In genomic region chr12:48441122-48441521, GRCh38 we compare ENCODE assay signal across 30 cellular contexts. TPM values are rescaled to one million over a fixed set of nuclear protein-coding genes. Genes with fewer than 3 reads are reported as not detected.
"Had no signal": no experiment of that assay in that cellular context is flagged by ENCODE, and none has a peak within 500 bp of the region (broad histone marks: within the 10 kb centered on the region; RNA-seq: fewer than 3 reads in every experiment).

No MANE protein-coding gene starts in this region.

- ATAC-seq: naive thymus-derived CD4-positive, alpha-beta T cell; sciatic nerve; stimulated activated effector memory CD8-positive, alpha-beta T cell treated with anti-CD3 and anti-CD28 coated beads, Interleukin-12 subunit alpha, Interleukin-12 subunit beta, amount 100 ng/mL, for 72 hours; T-helper 17 cell had no signal

- H3K4me1 ChIP-seq: uterus had no signal

- H3K27ac ChIP-seq: skin epidermis, thoracic aorta, uterus had no signal

- H3K9me3 ChIP-seq: thoracic aorta, uterus had no signal

- H3K4me3 ChIP-seq: skin epidermis, thoracic aorta, uterus had no signal

- H3K27me3 ChIP-seq: uterus had no signal

- DNase-seq: activated CD4-positive, alpha-beta memory T cell treated with anti-CD3 and anti-CD28 coated beads for 36 hours; activated CD4-positive, alpha-beta T cell treated with anti-CD3 and anti-CD28 coated beads, Interleukin-2, amount 10 ng/mL, durations not matched to agents 24 days and 14 days; activated CD4-positive, CD25-positive, alpha-beta regulatory T cell treated with anti-CD3 and anti-CD28 coated beads, Interleukin-2, amount 50 U/mL, for 72 hours; activated CD8-positive, alpha-beta memory T cell treated with anti-CD3 and anti-CD28 coated beads, Interleukin-2, amount 50 U/mL, for 48 hours; activated gamma-delta T cell; activated naive CD4-positive, alpha-beta T cell treated with anti-CD3 and anti-CD28 coated beads, Interleukin-2, amount 10 ng/mL, durations not matched to agents 7 days and 5 days; activated naive CD8-positive, alpha-beta T cell treated with anti-CD3 and anti-CD28 coated beads, Interleukin-2, amount 10 ng/mL, durations not matched to agents 7 days and 5 days; activated T-cell treated with anti-CD3 and anti-CD28 coated beads, Interleukin-2, amount 50 U/mL, for 24 hours; amygdala; dermis blood vessel endothelial cell; effector CD8-positive, alpha-beta T cell; head of caudate nucleus; hypothalamus; immature natural killer cell; midbrain; naive thymus-derived CD4-positive, alpha-beta T cell; stimulated activated CD4-positive, alpha-beta T cell treated with anti-CD3 and anti-CD28 coated beads, Interleukin-4, amount 100 ng/mL, for 24 hours; T-helper 17 cell; uterus had no signal

- H3K36me3 ChIP-seq: thoracic aorta, uterus had no signal

RNA-seq across cellular contexts. Expression of gene ANP32D, which starts 31.2 kb away (rescaled TPM):
- total RNA-seq: activated CD4-positive, alpha-beta memory T cell treated with anti-CD3 and anti-CD28 coated beads for 36 hours; activated CD4-positive, alpha-beta T cell treated with anti-CD3 and anti-CD28 coated beads, Interleukin-2, amount 10 ng/mL, durations not matched to agents 24 days and 14 days; activated naive CD8-positive, alpha-beta T cell treated with anti-CD3 and anti-CD28 coated beads, Interleukin-2, amount 10 ng/mL, durations not matched to agents 7 days and 5 days; dermis blood vessel endothelial cell; epithelial cell of proximal tubule; kidney epithelial cell; lower leg skin; naive thymus-derived CD4-positive, alpha-beta T cell; omental fat pad; progenitor cell of endocrine pancreas; renal cortical epithelial cell; subcutaneous adipose tissue; T-helper 17 cell; uterus had no signal

RNA-seq across cellular contexts. Expression of gene C12orf54, which starts 41.2 kb away (rescaled TPM):
- total RNA-seq: activated CD4-positive, alpha-beta memory T cell treated with anti-CD3 and anti-CD28 coated beads for 36 hours; activated CD4-positive, alpha-beta T cell treated with anti-CD3 and anti-CD28 coated beads, Interleukin-2, amount 10 ng/mL, durations not matched to agents 24 days and 14 days; activated naive CD8-positive, alpha-beta T cell treated with anti-CD3 and anti-CD28 coated beads, Interleukin-2, amount 10 ng/mL, durations not matched to agents 7 days and 5 days; dermis blood vessel endothelial cell; epithelial cell of proximal tubule; kidney epithelial cell; lower leg skin; naive thymus-derived CD4-positive, alpha-beta T cell; progenitor cell of endocrine pancreas; renal cortical epithelial cell; subcutaneous adipose tissue; T-helper 17 cell; thoracic aorta had no signal
